1 cellular context compared by ENCODE assay signal in genomic region chr1:26900001-26900814, GRCh38.
TF ChIP-seq lines count a peak whose summit lies in the region.

Gene GPATCH3 (minus strand): TSS chr1:26900467. CDS start chr1:26900442, 25 bp downstream.

TF ChIP-seq in HepG2, 621 proteins besides CTCF, POLR2A, EP300 and RAD21 (continued from another document and continues in another):
- peak; percentile 31; the same call in 1 of the 2 replicates for TF ChIP-seq PATZ1 (CRISPR knock-in tag; IDR thresholded peaks at IDR 0.05)
- no peak for TF ChIP-seq GPBP1L1 (CRISPR knock-in tag; IDR thresholded peaks at IDR 0.05)
- no peak for TF ChIP-seq ZFP36 (IDR thresholded peaks at IDR 0.05; ENCODE audit: borderline replicate concordance, low read depth, low read length, partially characterized antibody)
- TF ChIP-seq REPIN1 (CRISPR knock-in tag; IDR thresholded peaks at IDR 0.05; ENCODE audit: borderline replicate concordance, low read depth) = peak; percentile 84; the same call in 1 of the 2 replicates
- TF ChIP-seq CREBL2 (CRISPR knock-in tag; IDR thresholded peaks at IDR 0.05; ENCODE audit: borderline replicate concordance) = no peak
- TF ChIP-seq STAT6 (CRISPR knock-in tag; IDR thresholded peaks at IDR 0.05; ENCODE audit: borderline replicate concordance) = peak; percentile 53; the same call in 1 of the 2 replicates
- no peak for TF ChIP-seq ZNF576 (CRISPR knock-in tag; IDR thresholded peaks at IDR 0.05)
- TF ChIP-seq ZNF589 (CRISPR knock-in tag; conservative IDR thresholded peaks at IDR 0.05) = no peak
- peak; percentile 63; the same call in 1 of the 2 replicates for TF ChIP-seq MLX (CRISPR knock-in tag; IDR thresholded peaks at IDR 0.05)
- TF ChIP-seq RELA (CRISPR knock-in tag; IDR thresholded peaks at IDR 0.05) = no peak
- no peak for TF ChIP-seq KDM1A (CRISPR knock-in tag; IDR thresholded peaks at IDR 0.05)
- peak; percentile 79; the same call in 1 of the 2 replicates for TF ChIP-seq KDM5B (CRISPR knock-in tag; IDR thresholded peaks at IDR 0.05; ENCODE audit: borderline replicate concordance)
- TF ChIP-seq ATF4 (CRISPR knock-in tag; IDR thresholded peaks at IDR 0.05) = peak; percentile 33 to 71; a peak in 1 of 4 replicates
- no peak for TF ChIP-seq FOXP1 (IDR thresholded peaks at IDR 0.05)
- no peak for TF ChIP-seq FOXP1 (CRISPR knock-in tag; IDR thresholded peaks at IDR 0.05)
- no peak for TF ChIP-seq HNF4G (IDR thresholded peaks at IDR 0.05; ENCODE audit: borderline replicate concordance, low read depth, low read length)
- TF ChIP-seq HNF4G (CRISPR knock-in tag; IDR thresholded peaks at IDR 0.05; ENCODE audit: borderline replicate concordance, low read depth) = no peak
- no peak for TF ChIP-seq PAWR (CRISPR knock-in tag; IDR thresholded peaks at IDR 0.05; ENCODE audit: borderline replicate concordance)
- no peak for TF ChIP-seq ZNF781 (CRISPR knock-in tag; IDR thresholded peaks at IDR 0.05; ENCODE audit: borderline replicate concordance, not compliant biosample characterization)
- no peak for TF ChIP-seq HMGA1 (CRISPR knock-in tag; conservative IDR thresholded peaks at IDR 0.05)
- TF ChIP-seq DBP (CRISPR knock-in tag; IDR thresholded peaks at IDR 0.05; ENCODE audit: not compliant biosample characterization) = no peak
- no peak for TF ChIP-seq KLF12 (CRISPR knock-in tag; IDR thresholded peaks at IDR 0.05; ENCODE audit: borderline replicate concordance)
- no peak for TF ChIP-seq ZFP1 (CRISPR knock-in tag; IDR thresholded peaks at IDR 0.05)
- TF ChIP-seq ZNF687 (CRISPR knock-in tag; IDR thresholded peaks at IDR 0.05) = peak; percentile 87
- no peak for TF ChIP-seq TP53 (CRISPR knock-in tag; conservative IDR thresholded peaks at IDR 0.05)
- TF ChIP-seq STAG1 (CRISPR knock-in tag; IDR thresholded peaks at IDR 0.05) = no peak; the same call in 1 of the 2 replicates
- TF ChIP-seq DNMT1 (CRISPR knock-in tag; IDR thresholded peaks at IDR 0.05) = no peak
- TF ChIP-seq EEA1 (CRISPR knock-in tag; IDR thresholded peaks at IDR 0.05; ENCODE audit: borderline replicate concordance) = no peak
- no peak for TF ChIP-seq RBAK (CRISPR knock-in tag; IDR thresholded peaks at IDR 0.05)
- no peak for TF ChIP-seq POLR2AphosphoS2 (IDR thresholded peaks at IDR 0.05; ENCODE audit: low read depth, low read length)
- TF ChIP-seq TBX2 (CRISPR knock-in tag; IDR thresholded peaks at IDR 0.05; ENCODE audit: borderline replicate concordance) = peak; percentile 84; the same call in 1 of the 2 replicates
- TF ChIP-seq NRL (CRISPR knock-in tag; IDR thresholded peaks at IDR 0.05; ENCODE audit: borderline replicate concordance) = peak; percentile 72; the same call in 1 of the 2 replicates
- peak; percentile 36; the same call in 1 of the 2 replicates for TF ChIP-seq ZNF362 (CRISPR knock-in tag; IDR thresholded peaks at IDR 0.05; ENCODE audit: borderline replicate concordance)
- no peak for TF ChIP-seq SOX6 (IDR thresholded peaks at IDR 0.05)
- TF ChIP-seq SOX6 (CRISPR knock-in tag; IDR thresholded peaks at IDR 0.05) = 0 out of 2 replicates have a peak, but pooled peaks have one; percentile 52
- no peak for TF ChIP-seq FOXA1 (IDR thresholded peaks at IDR 0.05)
- TF ChIP-seq FOXA1 (CRISPR knock-in tag; IDR thresholded peaks at IDR 0.05) = 0 out of 2 replicates have a peak, but pooled peaks have one; percentile 13
- no peak for TF ChIP-seq NFYC (CRISPR knock-in tag; IDR thresholded peaks at IDR 0.05)
- TF ChIP-seq ZNF777 (CRISPR knock-in tag; IDR thresholded peaks at IDR 0.05) = no peak
- TF ChIP-seq ZNF615 (CRISPR knock-in tag; IDR thresholded peaks at IDR 0.05; ENCODE audit: borderline replicate concordance) = no peak
- no peak for TF ChIP-seq NFE2L1 (CRISPR knock-in tag; IDR thresholded peaks at IDR 0.05; ENCODE audit: borderline replicate concordance)
- TF ChIP-seq DR1 (CRISPR knock-in tag; IDR thresholded peaks at IDR 0.05) = peak; percentile 72; the same call in 1 of the 2 replicates
- peak; percentile 82 for TF ChIP-seq USF2 (IDR thresholded peaks at IDR 0.05; ENCODE audit: low read depth, low read length)
- peak; percentile 98; the same call in 1 of the 2 replicates for TF ChIP-seq USF2 (CRISPR knock-in tag; IDR thresholded peaks at IDR 0.05; ENCODE audit: borderline replicate concordance)
- peak; percentile 45 for TF ChIP-seq BRD4 (CRISPR knock-in tag; IDR thresholded peaks at IDR 0.05)
- no peak for TF ChIP-seq ADNP (CRISPR knock-in tag; IDR thresholded peaks at IDR 0.05)
- TF ChIP-seq RAD51 (IDR thresholded peaks at IDR 0.05; ENCODE audit: borderline replicate concordance) = peak; percentile 50; the same call in 1 of the 2 replicates
- peak; percentile 96 for TF ChIP-seq POLR2G (IDR thresholded peaks at IDR 0.05; ENCODE audit: low read depth, low read length)
- TF ChIP-seq CENPBD1 (CRISPR knock-in tag; IDR thresholded peaks at IDR 0.05; ENCODE audit: borderline replicate concordance, low read depth) = no peak
- TF ChIP-seq MAZ (IDR thresholded peaks at IDR 0.05; ENCODE audit: borderline replicate concordance, low read depth, low read length) = no peak
- peak; percentile 57; the same call in 1 of the 2 replicates for TF ChIP-seq MAZ (CRISPR knock-in tag; IDR thresholded peaks at IDR 0.05; ENCODE audit: low read depth)
